ENCODE assay signal across 2 cellular contexts in the genomic region with DNA sequence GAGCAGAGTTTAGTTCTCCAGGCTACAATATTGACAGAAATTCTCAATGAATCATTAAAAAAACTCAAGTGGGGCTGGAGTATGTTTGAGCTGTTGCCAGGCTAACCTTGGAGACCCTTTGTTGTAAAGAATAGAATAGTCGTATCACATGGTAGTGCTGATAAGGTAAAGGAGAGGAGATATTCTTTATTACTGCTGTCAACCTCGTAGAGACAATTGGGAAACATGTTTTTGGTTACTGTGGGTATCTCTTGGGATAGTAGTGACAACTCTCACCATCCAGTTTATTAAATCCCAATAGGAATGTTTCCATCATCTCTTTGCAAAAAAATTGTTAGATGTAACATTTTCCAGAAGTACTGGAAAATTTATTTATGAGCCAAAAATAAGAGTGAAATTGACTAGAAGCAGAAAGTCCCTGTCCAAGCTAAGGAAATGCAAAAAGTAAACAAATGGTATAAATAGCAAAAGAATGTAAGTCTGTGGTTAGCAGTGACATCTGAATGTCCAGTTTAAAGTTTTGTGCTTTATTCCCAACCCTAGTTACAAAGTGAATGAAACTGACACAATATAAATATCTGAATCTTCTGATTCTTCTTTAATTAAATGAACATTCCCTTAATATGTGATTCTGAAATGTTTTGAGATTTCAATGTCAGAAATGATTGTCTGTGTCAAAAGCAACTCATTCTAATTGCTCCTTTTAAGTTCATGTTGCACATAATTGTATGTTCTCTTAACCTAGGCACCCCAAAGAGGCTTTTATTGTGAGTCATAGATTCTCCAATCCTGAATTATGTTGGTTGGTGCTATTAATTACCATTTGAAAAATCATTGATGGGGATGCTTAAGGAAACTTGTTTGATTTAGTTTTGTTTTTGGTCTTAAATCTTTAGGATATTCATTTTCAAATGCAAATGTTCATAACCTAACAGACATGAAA.
TF ChIP-seq lines count a peak whose summit lies in the region.

No MANE protein-coding gene starts in this region.

TF ChIP-seq in liver, 16 proteins besides CTCF, POLR2A, EP300 and RAD21:
- TF ChIP-seq NR2F2 (IDR thresholded peaks at IDR 0.05) (peak; percentile 38), HNF4A (conservative IDR thresholded peaks at IDR 0.05) (no peak), SP1 (IDR thresholded peaks at IDR 0.05) (no peak)

TF ChIP-seq in HepG2, 621 proteins besides CTCF, POLR2A, EP300 and RAD21:
- no peak for TF ChIP-seq SMAD3 (CRISPR knock-in tag; IDR thresholded peaks at IDR 0.05)
- TF ChIP-seq, protein P1, sequence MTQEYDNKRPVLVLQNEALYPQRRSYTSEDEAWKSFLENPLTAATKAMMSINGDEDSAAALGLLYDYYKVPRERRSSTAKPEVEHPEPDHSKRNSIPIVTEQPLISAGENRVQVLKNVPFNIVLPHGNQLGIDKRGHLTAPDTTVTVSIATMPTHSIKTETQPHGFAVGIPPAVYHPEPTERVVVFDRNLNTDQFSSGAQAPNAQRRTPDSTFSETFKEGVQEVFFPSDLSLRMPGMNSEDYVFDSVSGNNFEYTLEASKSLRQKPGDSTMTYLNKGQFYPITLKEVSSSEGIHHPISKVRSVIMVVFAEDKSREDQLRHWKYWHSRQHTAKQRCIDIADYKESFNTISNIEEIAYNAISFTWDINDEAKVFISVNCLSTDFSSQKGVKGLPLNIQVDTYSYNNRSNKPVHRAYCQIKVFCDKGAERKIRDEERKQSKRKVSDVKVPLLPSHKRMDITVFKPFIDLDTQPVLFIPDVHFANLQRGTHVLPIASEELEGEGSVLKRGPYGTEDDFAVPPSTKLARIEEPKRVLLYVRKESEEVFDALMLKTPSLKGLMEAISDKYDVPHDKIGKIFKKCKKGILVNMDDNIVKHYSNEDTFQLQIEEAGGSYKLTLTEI (CRISPR knock-in tag; conservative IDR thresholded peaks at IDR 0.05) = no peak
- no peak for TF ChIP-seq ZNF207 (IDR thresholded peaks at IDR 0.05; ENCODE audit: borderline replicate concordance)
TF ChIP-seq in HepG2: peak in this region for 0.
